8 cellular contexts compared by ENCODE assay signal in the genomic region with DNA sequence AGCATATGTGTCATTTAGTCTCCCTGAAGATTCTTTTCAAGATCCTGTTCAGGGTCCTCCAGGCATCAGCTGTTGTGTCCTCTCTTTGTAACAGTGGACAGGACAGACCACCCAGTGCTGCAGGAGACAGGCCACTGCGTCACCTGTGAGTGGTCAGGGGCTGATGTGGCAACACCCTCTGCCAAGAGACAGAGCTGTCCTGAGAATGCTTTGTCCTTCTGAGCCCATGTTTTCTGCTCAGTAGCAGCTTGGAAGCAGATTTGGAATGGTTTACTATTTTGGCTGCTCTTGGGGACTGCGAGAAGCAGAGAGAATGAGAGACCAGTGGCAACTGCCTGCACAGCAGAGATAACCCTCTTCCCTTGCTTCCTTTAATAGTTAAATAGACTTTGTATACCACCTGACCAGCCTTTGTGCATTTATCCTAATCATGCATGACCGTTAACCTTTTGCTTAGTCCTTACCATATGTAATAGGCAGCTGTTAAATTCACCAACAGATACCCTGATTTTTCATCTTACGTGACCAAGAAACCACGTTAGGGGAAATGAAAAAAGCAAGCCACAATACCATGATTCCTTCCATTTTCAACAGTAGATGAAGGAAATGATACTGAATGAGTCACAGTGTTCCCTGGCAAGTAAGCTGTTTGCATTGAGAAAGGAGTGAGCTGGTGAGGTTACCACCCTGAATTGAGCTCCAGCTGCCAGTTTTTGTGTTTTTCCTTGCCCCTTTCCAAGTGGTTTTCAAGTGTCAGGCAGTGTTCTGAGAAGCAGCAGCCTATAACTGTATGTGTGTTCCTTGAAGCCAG. TPM values are rescaled to one million over a fixed set of nuclear protein-coding genes. Genes with fewer than 3 reads are reported as not detected.
DNase-seq lines count a peak whose midpoint lies in the region; ATAC-seq and TF ChIP-seq lines count a peak whose summit lies in the region.

No MANE protein-coding gene starts in this region.

- peaks cover 0 to 44% of the 10 kb centered on the region in 2 donors for H3K36me3 ChIP-seq in gastroesophageal sphincter
- H3K36me3 ChIP-seq in thyroid gland, result no peaks in the 10 kb centered on the region
- H3K36me3 ChIP-seq in esophagus muscularis mucosa, result peaks cover 0 to 24% (median 8%) of the 10 kb centered on the region in 4 donors

- peak; percentile 94 for ATAC-seq in GM21423 (IDR thresholded peaks at IDR 0.05; ENCODE audit: unreplicated experiment)
- ATAC-seq in HG03565 (IDR thresholded peaks at IDR 0.05; ENCODE audit: unreplicated experiment), result peak; percentile 97
- ATAC-seq in gastroesophageal sphincter, result peak; percentile 60

- peak overlapping the region; percentile 1; the same call in 1 of the 2 replicates for H3K4me3 ChIP-seq in GM08714 (ENCODE audit: low read length)
- H3K4me3 ChIP-seq in gastroesophageal sphincter, result no peak overlapping the region
- no peak overlapping the region for H3K4me3 ChIP-seq in thyroid gland (replicated peaks in 1 of 3)
- H3K4me3 ChIP-seq in esophagus muscularis mucosa, result no peak overlapping the region

- WGBS in gastroesophageal sphincter (ENCODE audit: low coverage in 1 of 2), 2 donors, result 79 to 90% methylated on average over 3 to 5 of the region's 5 CpGs
- WGBS in thyroid gland, 2 donors, result 33 to 37% methylated on average over 5 of the region's 5 CpGs
- WGBS in esophagus muscularis mucosa, result 61% methylated on average over 5 of the region's 5 CpGs

- H3K4me1 ChIP-seq in gastroesophageal sphincter, result peaks cover 0 to 7% (median 0%) of the 10 kb centered on the region in 3 donors
- H3K4me1 ChIP-seq in thyroid gland, result peaks cover 28 to 41% of the 10 kb centered on the region in 2 donors
- peaks cover 0 to 17% (median 2%) of the 10 kb centered on the region in 4 donors for H3K4me1 ChIP-seq in esophagus muscularis mucosa

- TF ChIP-seq CTCF in gastroesophageal sphincter (IDR thresholded peaks at IDR 0.05), result no peak
- TF ChIP-seq CTCF in thyroid gland (IDR thresholded peaks at IDR 0.05), result peak in 1 of 6 experiments; percentile 12
- no peak for TF ChIP-seq CTCF in esophagus muscularis mucosa (IDR thresholded peaks at IDR 0.05)

- no peak overlapping the region for H3K27ac ChIP-seq in gastroesophageal sphincter
- H3K27ac ChIP-seq in thyroid gland, result peak overlapping the region; percentile 77 to 88 (median 80)
- H3K27ac ChIP-seq in esophagus muscularis mucosa (replicated peaks in 1 of 4), result peak overlapping the region in 2 of 4 donors; percentile 19 to 20

- TF ChIP-seq EP300 in gastroesophageal sphincter (IDR thresholded peaks at IDR 0.05) (no peak), esophagus muscularis mucosa (IDR thresholded peaks at IDR 0.05) (no peak)

- TF ChIP-seq POLR2A in gastroesophageal sphincter (IDR thresholded peaks at IDR 0.05) (no peak), thyroid gland (IDR thresholded peaks at IDR 0.05) (peak in 1 of 2 donors; percentile 26), esophagus muscularis mucosa (IDR thresholded peaks at IDR 0.05; ENCODE audit: low read depth) (no peak)

- peak; percentile 5 for DNase-seq in T1000 (lab: John Stamatoyannopoulos, UW)
- DNase-seq in thyroid gland, result peak; percentile 68 to 69
- DNase-seq in stimulated activated CD4-positive, alpha-beta T cell treated with anti-CD3 and anti-CD28 coated beads, Interleukin-1b, Interleukin-23, amount 100 ng/mL, for 48 hours, result no peak
- no peak for DNase-seq in esophagus muscularis mucosa (ENCODE audit: extremely low spot score)

- H3K9me3 ChIP-seq in gastroesophageal sphincter (no peaks in the 10 kb centered on the region), thyroid gland (no peaks in the 10 kb centered on the region), esophagus muscularis mucosa (no peaks in the 10 kb centered on the region)

- intact Hi-C loops in thyroid gland (cut with DNase I) (no loop called here), esophagus muscularis mucosa (cut with DNase I) (no loop called here)

- no peaks in the 10 kb centered on the region for H3K27me3 ChIP-seq in gastroesophageal sphincter
- no peaks in the 10 kb centered on the region for H3K27me3 ChIP-seq in thyroid gland
- H3K27me3 ChIP-seq in esophagus muscularis mucosa, result no peaks in the 10 kb centered on the region

RNA-seq across cellular contexts. Expression of gene B3GALNT1, which starts 35.5 kb away (rescaled TPM):
- total RNA-seq in gastroesophageal sphincter, result 1 to 10 TPM; 1.6 to 6.1 (median 3.9) TPM
- 10 to 100 TPM; 22.3 to 42.2 (median 30.2) TPM for total RNA-seq in thyroid gland
- total RNA-seq in esophagus muscularis mucosa, result 1 to 10 TPM; 3.7 to 6.2 (median 5.5) TPM

Comparison
In these comparisons a context has a peak if more than half of its experiments do, and no peak if none do; other contexts are left out.
1. DNase-seq: peak in T1000 (single experiment) and thyroid gland (2 of 2); none in stimulated activated CD4-positive, alpha-beta T cell treated with anti-CD3 and anti-CD28 coated beads, Interleukin-1b, Interleukin-23, amount 100 ng/mL, for 48 hours (single experiment) and esophagus muscularis mucosa (single experiment).
2. H3K27ac ChIP-seq: peak in thyroid gland (3 of 3); none in gastroesophageal sphincter (0 of 4).
3. Peak in every context shown above with its lines, with median percentiles within 50 percentile points of each other: ATAC-seq.